33 cellular contexts compared by ENCODE assay signal in genomic region chr5:177029498-177029897, GRCh38.
"Had no signal": no experiment of that assay in that cellular context is flagged by ENCODE, and none has a peak within 500 bp of the region (broad histone marks: within the 10 kb centered on the region; RNA-seq: fewer than 3 reads in every experiment).

No MANE protein-coding gene starts in this region.

- DNase-seq: naive thymus-derived CD4-positive, alpha-beta T cell; natural killer cell; nucleus accumbens; ovary; posterior cingulate gyrus; psoas muscle; right cardiac atrium; spleen; stimulated activated CD4-positive, alpha-beta T cell treated with anti-CD3 and anti-CD28 coated beads, Interleukin-12 subunit alpha, Interleukin-12 subunit beta, amount 100 ng/mL, for 4 hours; stimulated activated CD4-positive, alpha-beta T cell treated with anti-CD3 and anti-CD28 coated beads, Interleukin-1b, Interleukin-23, amount 100 ng/mL, for 48 hours; stimulated activated CD4-positive, alpha-beta T cell treated with anti-CD3 and anti-CD28 coated beads, Interleukin-4, amount 100 ng/mL, for 1 hour; stimulated activated CD4-positive, alpha-beta T cell treated with anti-CD3 and anti-CD28 coated beads, Interleukin-4, amount 100 ng/mL, for 4 hours; stimulated activated CD8-positive, alpha-beta memory T cell treated with anti-CD3 and anti-CD28 coated beads, Interleukin-4, amount 100 ng/mL, for 48 hours; stimulated activated naive CD4-positive, alpha-beta T cell; stimulated activated naive CD8-positive, alpha-beta T cell treated with anti-CD3 and anti-CD28 coated beads, Interleukin-15, amount 100 ng/mL, for 72 hours; stimulated activated naive CD8-positive, alpha-beta T cell treated with anti-CD3 and anti-CD28 coated beads, Interleukin-15, Interleukin-2, amounts not matched to agents 100 U/mL and 50 U/mL, for 24 hours; substantia nigra; testis; tibial artery; transverse colon; upper lobe of right lung; uterus had no signal

- H3K9me3 ChIP-seq: neutrophil, ovary, testis, tibial artery, transverse colon, upper lobe of right lung, uterus had no signal

- H3K4me1 ChIP-seq: testis, tibial artery, upper lobe of right lung, uterus had no signal

- H3K9me3 Mint-ChIP-seq: natural killer cell, neural crest cell had no signal

- H3K27ac Mint-ChIP-seq: natural killer cell; nephron; progenitor cell of endocrine pancreas; stimulated activated memory B cell treated with anti-CD40 and anti-IgM and Interleukin-4, amounts not matched to agents 10 μg/mL and 1 μg/mL and 100 μg/mL, for 72 hours; stimulated activated naive CD8-positive, alpha-beta T cell treated with anti-CD3 and anti-CD28 coated beads, Interleukin-15, amount 100 ng/mL, for 72 hours; type B pancreatic cell had no signal

- H3K4me2 ChIP-seq: smooth muscle cell had no signal

- H3K4me3 ChIP-seq: ovary, psoas muscle, skin epidermis, smooth muscle cell, spleen, suprapubic skin, testis, tibial artery, transverse colon, upper lobe of right lung, uterus had no signal

- ATAC-seq: naive thymus-derived CD4-positive, alpha-beta T cell; natural killer cell; right cardiac atrium; sciatic nerve; stimulated activated memory B cell treated with anti-CD40 and anti-IgM and Interleukin-4, amounts not matched to agents 10 μg/mL and 1 μg/mL and 100 μg/mL, for 72 hours; stimulated activated naive CD8-positive, alpha-beta T cell treated with anti-CD3 and anti-CD28 coated beads, Interleukin-15, amount 100 ng/mL, for 72 hours; stimulated activated naive CD8-positive, alpha-beta T cell treated with anti-CD3 and anti-CD28 coated beads, Interleukin-15, Interleukin-2, amounts not matched to agents 100 U/mL and 50 U/mL, for 24 hours; upper lobe of right lung had no signal

- H3K9ac ChIP-seq: parathyroid adenoma had no signal

- H3K27me3 Mint-ChIP-seq: naive thymus-derived CD4-positive, alpha-beta T cell; progenitor cell of endocrine pancreas; stimulated activated memory B cell treated with anti-CD40 and anti-IgM and Interleukin-4, amounts not matched to agents 10 μg/mL and 1 μg/mL and 100 μg/mL, for 72 hours; stimulated activated naive CD8-positive, alpha-beta T cell treated with anti-CD3 and anti-CD28 coated beads, Interleukin-15, amount 100 ng/mL, for 72 hours; type B pancreatic cell had no signal

- H2AFZ ChIP-seq: parathyroid adenoma had no signal

- H3K4me3 Mint-ChIP-seq: naive thymus-derived CD4-positive, alpha-beta T cell; natural killer cell; nephron; neural crest cell; stimulated activated memory B cell treated with anti-CD40 and anti-IgM and Interleukin-4, amounts not matched to agents 10 μg/mL and 1 μg/mL and 100 μg/mL, for 72 hours; stimulated activated naive CD8-positive, alpha-beta T cell treated with anti-CD3 and anti-CD28 coated beads, Interleukin-15, amount 100 ng/mL, for 72 hours; type B pancreatic cell had no signal

- H3K36me3 Mint-ChIP-seq: natural killer cell had no signal

- H3K36me3 ChIP-seq: ovary, transverse colon, upper lobe of right lung, uterus had no signal

- H3K27me3 ChIP-seq: neutrophil, ovary, spleen, suprapubic skin, testis, tibial artery, transverse colon, upper lobe of right lung, uterus had no signal

- H3K27ac ChIP-seq: neutrophil, ovary, parathyroid adenoma, psoas muscle, skin epidermis, spleen, suprapubic skin, testis, tibial artery, transverse colon, upper lobe of right lung, uterus had no signal
